ENCODE assay signal across 29 cellular contexts in genomic region chr4:136316961-136317360, GRCh38.
"Had no signal": no experiment of that assay in that cellular context is flagged by ENCODE, and none has a peak within 500 bp of the region (broad histone marks: within the 10 kb centered on the region; RNA-seq: fewer than 3 reads in every experiment).

No MANE protein-coding gene starts in this region.

- ATAC-seq: activated CD4-positive, alpha-beta T cell treated with anti-CD3 and anti-CD28 coated beads for 36 hours; activated CD8-positive, alpha-beta memory T cell treated with anti-CD3 and anti-CD28 coated beads, Interleukin-2, amount 10 ng/mL, durations not matched to agents 7 days and 5 days; activated CD8-positive, alpha-beta T cell treated with anti-CD3 and anti-CD28 coated beads, Interleukin-2, amount 10 ng/mL, durations not matched to agents 7 days and 5 days; activated naive CD8-positive, alpha-beta T cell treated with anti-CD3 and anti-CD28 coated beads, Interleukin-2, amount 50 U/mL, for 24 hours; body of pancreas; esophagus mucosa; T-helper 17 cell had no signal

- DNase-seq: activated CD4-positive, alpha-beta memory T cell treated with anti-CD3 and anti-CD28 coated beads for 36 hours; activated CD4-positive, alpha-beta T cell treated with anti-CD3 and anti-CD28 coated beads for 36 hours; activated CD4-positive, alpha-beta T cell treated with anti-CD3 and anti-CD28 coated beads, Interleukin-2, amount 10 ng/mL, durations not matched to agents 24 days and 14 days; activated CD4-positive, CD25-positive, alpha-beta regulatory T cell; activated CD4-positive, CD25-positive, alpha-beta regulatory T cell treated with anti-CD3 and anti-CD28 coated beads, Interleukin-2, amount 50 U/mL, for 72 hours; activated CD8-positive, alpha-beta memory T cell treated with anti-CD3 and anti-CD28 coated beads, Interleukin-2, amount 10 ng/mL, durations not matched to agents 7 days and 5 days; activated CD8-positive, alpha-beta memory T cell treated with anti-CD3 and anti-CD28 coated beads, Interleukin-2, amount 50 U/mL, for 4 hours; activated CD8-positive, alpha-beta T cell treated with anti-CD3 and anti-CD28 coated beads, Interleukin-2, amount 10 ng/mL, durations not matched to agents 7 days and 5 days; activated effector memory CD4-positive, alpha-beta T cell treated with anti-CD3 and anti-CD28 coated beads, Interleukin-2, amount 50 U/mL, for 16 hours; activated naive CD4-positive, alpha-beta T cell treated with anti-CD3 and anti-CD28 coated beads for 36 hours; activated naive CD8-positive, alpha-beta T cell treated with anti-CD3 and anti-CD28 coated beads for 36 hours; activated naive CD8-positive, alpha-beta T cell treated with anti-CD3 and anti-CD28 coated beads, Interleukin-2, amount 50 U/mL, for 24 hours; activated T-cell treated with anti-CD3 and anti-CD28 coated beads, Interleukin-2, amount 50 U/mL, for 1 hour; activated T-cell treated with anti-CD3 and anti-CD28 coated beads, Interleukin-2, amount 50 U/mL, for 48 hours; adrenal gland; amygdala; aorta; body of pancreas; caudate nucleus; effector memory CD4-positive, alpha-beta T cell; endodermal cell; foreskin fibroblast; head of caudate nucleus; T-helper 17 cell; T1000; WERI-Rb-1 had no signal

- H3K9me3 ChIP-seq: adrenal gland, body of pancreas had no signal

- H3K36me3 ChIP-seq: adrenal gland, WERI-Rb-1 had no signal

- H3K27ac ChIP-seq: adrenal gland, body of pancreas, WERI-Rb-1 had no signal

- H3K4me3 ChIP-seq: adrenal gland, body of pancreas had no signal

- H3K4me1 ChIP-seq: adrenal gland, body of pancreas had no signal

- H3K27me3 ChIP-seq: adrenal gland, body of pancreas had no signal

- FAIRE-seq: colon, frontal cortex had no signal
